Comparison of ENCODE assay signal across 1 cellular context in genomic region chr20:44447827-44448419, GRCh38.
TF ChIP-seq lines count a peak whose summit lies in the region.

No MANE protein-coding gene starts in this region.

TF ChIP-seq in HepG2, 621 proteins besides CTCF, POLR2A, EP300 and RAD21 (continued from another document and continues in another):
- no peak for TF ChIP-seq AHDC1 (CRISPR knock-in tag; IDR thresholded peaks at IDR 0.05; ENCODE audit: borderline replicate concordance)
- TF ChIP-seq GABPB1 (CRISPR knock-in tag; IDR thresholded peaks at IDR 0.05) = no peak
- TF ChIP-seq MED1 (CRISPR knock-in tag; IDR thresholded peaks at IDR 0.05) = no peak
- TF ChIP-seq TEAD2 (CRISPR knock-in tag; IDR thresholded peaks at IDR 0.05) = no peak
- TF ChIP-seq ATAD3A (CRISPR knock-in tag; IDR thresholded peaks at IDR 0.05) = no peak
- no peak for TF ChIP-seq NAIF1 (CRISPR knock-in tag; IDR thresholded peaks at IDR 0.05; ENCODE audit: borderline replicate concordance)
- TF ChIP-seq ELF4 (CRISPR knock-in tag; IDR thresholded peaks at IDR 0.05; ENCODE audit: borderline replicate concordance) = no peak
- TF ChIP-seq ZBTB40 (IDR thresholded peaks at IDR 0.05) = no peak
- 0 out of 2 replicates have a peak, but pooled peaks have one; percentile 12 for TF ChIP-seq ZBTB40 (CRISPR knock-in tag; IDR thresholded peaks at IDR 0.05)
- TF ChIP-seq TFDP1 (CRISPR knock-in tag; IDR thresholded peaks at IDR 0.05; ENCODE audit: borderline replicate concordance) = 0 out of 2 replicates have a peak, but pooled peaks have one; percentile 41
- TF ChIP-seq ZNF660 (CRISPR knock-in tag; IDR thresholded peaks at IDR 0.05; ENCODE audit: borderline replicate concordance, low read depth) = no peak
- TF ChIP-seq ZNF691 (CRISPR knock-in tag; IDR thresholded peaks at IDR 0.05; ENCODE audit: borderline replicate concordance, low read depth) = no peak
- no peak for TF ChIP-seq SNAPC4 (CRISPR knock-in tag; IDR thresholded peaks at IDR 0.05)
- TF ChIP-seq GPBP1L1 (CRISPR knock-in tag; IDR thresholded peaks at IDR 0.05) = no peak
- TF ChIP-seq FLYWCH1 (CRISPR knock-in tag; IDR thresholded peaks at IDR 0.05) = no peak
- TF ChIP-seq ZBTB10 (CRISPR knock-in tag; IDR thresholded peaks at IDR 0.05; ENCODE audit: borderline replicate concordance) = no peak
- peak; percentile 72; the same call in 1 of the 2 replicates for TF ChIP-seq ZBTB34 (CRISPR knock-in tag; IDR thresholded peaks at IDR 0.05)
- no peak for TF ChIP-seq CENPBD1 (CRISPR knock-in tag; IDR thresholded peaks at IDR 0.05; ENCODE audit: borderline replicate concordance, low read depth)
